Comparison of ENCODE assay signal across 23 cellular contexts in the genomic region with DNA sequence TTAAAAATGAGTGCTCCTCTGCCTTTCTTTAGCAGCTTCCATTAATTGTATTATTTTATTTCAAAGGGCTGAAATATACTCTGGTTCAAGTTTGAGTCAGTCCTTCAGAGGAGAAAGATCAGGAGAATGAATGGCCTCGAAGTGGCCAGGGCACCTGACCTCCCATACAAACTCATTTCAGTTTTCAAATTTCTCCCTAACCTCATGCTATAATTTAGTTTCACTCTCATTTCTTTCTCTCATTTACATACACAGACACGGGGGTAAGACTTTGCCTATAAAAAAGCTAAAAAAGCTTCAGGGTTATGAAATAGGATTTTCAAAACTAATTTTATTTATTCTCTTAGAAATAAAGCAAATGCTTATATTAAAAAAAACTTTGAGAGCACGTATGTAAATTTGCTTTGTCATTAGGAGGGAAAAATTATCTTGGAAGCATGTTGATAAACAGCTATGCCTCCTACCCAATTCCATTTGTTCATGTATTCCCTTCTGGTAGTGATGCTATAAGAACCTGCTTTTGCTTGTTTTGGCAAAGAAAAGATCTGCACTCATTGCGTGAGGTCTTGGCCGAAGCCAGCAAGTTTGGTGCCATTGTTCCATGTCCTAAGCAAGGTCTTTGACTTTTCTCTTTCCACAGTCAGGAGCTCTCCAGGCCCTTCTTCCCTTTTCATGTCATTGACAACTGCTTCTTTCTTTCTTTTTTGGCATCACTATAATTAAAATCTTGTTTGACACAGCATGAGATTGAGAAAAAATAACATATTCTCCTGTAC.
DNase-seq lines count a peak whose midpoint lies in the region; ATAC-seq, FAIRE-seq and TF ChIP-seq lines count a peak whose summit lies in the region.
"Had no signal": no experiment of that assay in that cellular context is flagged by ENCODE, and none has a peak within 500 bp of the region (broad histone marks: within the 10 kb centered on the region; RNA-seq: fewer than 3 reads in every experiment).

No MANE protein-coding gene starts in this region.

- TF ChIP-seq CTCF in liver (IDR thresholded peaks at IDR 0.05; ENCODE audit: low read depth, low read length, missing input control) = no peak
- TF ChIP-seq CTCF in HepG2 (CRISPR knock-in tag; IDR thresholded peaks at IDR 0.05) = no peak
- TF ChIP-seq CTCF in testis (IDR thresholded peaks at IDR 0.05) = no peak

- in situ Hi-C loops in HepG2 (cut with HindIII; ENCODE audit: extremely low pct_ligation_motif_present, low pct_unique_long_range_greater_than_20kb) = no loop called here

- TF ChIP-seq RAD21 in liver (IDR thresholded peaks at IDR 0.05) (no peak), HepG2 (CRISPR knock-in tag; IDR thresholded peaks at IDR 0.05) (no peak)

- no peak overlapping the region for H3K9ac ChIP-seq in liver (ENCODE audit: low read depth in 1 of 2, low read length in 2 of 2)
- H3K9ac ChIP-seq in HepG2 (ENCODE audit: insufficient read depth, low read depth, low read length) = no peak overlapping the region

- H3K4me3 Mint-ChIP-seq in CD4-positive, alpha-beta memory T cell = no peak overlapping the region
- H3K4me3 Mint-ChIP-seq: CD4-positive, CD25-positive, alpha-beta regulatory T cell; HFFc6; T-helper 1 cell treated with Interleukin-12 subunit alpha and Interleukin-12 subunit beta and Interleukin-4 antibody, amounts not matched to agents 30 μg/mL and 1 μg/mL, for 36 hours had no signal

- H3K27ac ChIP-seq in liver (ENCODE audit: low read depth in 1 of 2, low read length in 2 of 2) = no peak overlapping the region
- no peak overlapping the region for H3K27ac ChIP-seq in HepG2 (ENCODE audit: extremely low read length, insufficient read depth, low read length)
- H3K27ac ChIP-seq in testis = peak overlapping the region in 1 of 2 donors; percentile 34
- no peak overlapping the region for H3K27ac ChIP-seq in CD4-positive, alpha-beta memory T cell (ENCODE audit: low read depth, low read length)
- H3K27ac ChIP-seq: 22Rv1, SJCRH30 had no signal

- H3K4me1 Mint-ChIP-seq in CD4-positive, alpha-beta memory T cell = no peaks in the 10 kb centered on the region
- H3K4me1 Mint-ChIP-seq: CD4-positive, CD25-positive, alpha-beta regulatory T cell had no signal

- peaks cover 0 to 4% of the 10 kb centered on the region in 2 donors for H3K27me3 Mint-ChIP-seq in CD4-positive, alpha-beta memory T cell
- H3K27me3 Mint-ChIP-seq: CD4-positive, CD25-positive, alpha-beta regulatory T cell had no signal

- no TSS peak for BruUV-seq in HepG2 (replicated peaks; lab: Mats Ljungman, UMichigan)

- no peak overlapping the region for H3K27ac Mint-ChIP-seq in CD4-positive, alpha-beta memory T cell
- H3K27ac Mint-ChIP-seq: CD4-positive, CD25-positive, alpha-beta regulatory T cell; HFFc6; T-helper 1 cell treated with Interleukin-12 subunit alpha and Interleukin-12 subunit beta and Interleukin-4 antibody, amounts not matched to agents 30 μg/mL and 1 μg/mL, for 36 hours had no signal

- peaks cover 0 to 2% (median 0%) of the 10 kb centered on the region in 8 donors for H3K9me3 Mint-ChIP-seq in CD4-positive, alpha-beta memory T cell
- H3K9me3 Mint-ChIP-seq: HFFc6; T-helper 1 cell treated with Interleukin-12 subunit alpha and Interleukin-12 subunit beta and Interleukin-4 antibody, amounts not matched to agents 30 μg/mL and 1 μg/mL, for 36 hours had no signal

- CTCF ChIA-PET in HepG2 (lab: Yijun Ruan, JAX; ENCODE audit: low intra/inter-chr PET ratio, low total read pairs) = no interaction called here
- CTCF ChIA-PET in CD4-positive, alpha-beta memory T cell (lab: Charles Lee; ENCODE audit: partially characterized antibody) = no interaction called here

- H4K20me1 ChIP-seq in HepG2 (ENCODE audit: insufficient read depth, low read length) = no peaks in the 10 kb centered on the region

- no peak overlapping the region for H2AFZ ChIP-seq in HepG2 (ENCODE audit: low read length)

- TF ChIP-seq POLR2A in HepG2 (IDR thresholded peaks at IDR 0.05; ENCODE audit: insufficient read depth in 1 of 2, low read depth in 2 of 2, low read length in 2 of 2) (no peak), testis (IDR thresholded peaks at IDR 0.05) (no peak)

- H3K79me2 ChIP-seq in HepG2 (ENCODE audit: insufficient read depth, low read length) = no peaks in the 10 kb centered on the region

- no peak overlapping the region for H3K4me2 ChIP-seq in HepG2 (ENCODE audit: low read depth, low read length)

- ATAC-seq in HepG2 = no peak
- peak; percentile 71 for ATAC-seq in HG03354 (IDR thresholded peaks at IDR 0.05; ENCODE audit: poor library complexity, severe bottlenecking, unreplicated experiment)
- no peak for ATAC-seq in GM19035 (IDR thresholded peaks at IDR 0.05; ENCODE audit: unreplicated experiment)
- no peak for ATAC-seq in sciatic nerve
- ATAC-seq: Panc1 had no signal

- WGBS in liver = 41% methylated on average over 5 of the region's 5 CpGs
- whole genome bisulfite sequencing in HepG2 (ENCODE audit: low lambda C conversion rate) = 34% methylated on average over 5 of the region's 5 CpGs
- WGBS in testis, 2 donors = 58 to 60% methylated on average over 5 of the region's 5 CpGs

- H3K36me3 ChIP-seq in liver (ENCODE audit: control insufficient read depth in 4 of 4, insufficient read depth in 3 of 4, low read depth in 1 of 4, low read length in 3 of 4) (no peaks in the 10 kb centered on the region), HepG2 (replicated peaks in 1 of 2; ENCODE audit: control insufficient read depth in 1 of 2, insufficient read depth in 2 of 2, low read length in 2 of 2) (no peaks in the 10 kb centered on the region), testis (ENCODE audit: low read depth, missing control alignments) (no peaks in the 10 kb centered on the region)
- no peaks in the 10 kb centered on the region for H3K36me3 ChIP-seq in CD4-positive, alpha-beta memory T cell (ENCODE audit: insufficient read depth, low read length)
- H3K36me3 ChIP-seq: BE2C, SJCRH30 had no signal

- FAIRE-seq in HepG2 (lab: Jason Lieb, UNC) = no peak

- no peak for DNase-seq in HepG2 (ENCODE audit: low spot score)
- DNase-seq in OCI-M1 (lab: John Stamatoyannopoulos, UW) = peak; percentile 6
- peak; percentile 31 for DNase-seq in testis
- no peak for DNase-seq in CD4-positive, alpha-beta memory T cell
- no peak for DNase-seq in sciatic nerve (ENCODE audit: low spot score)
- DNase-seq: BE2C; Caco-2; CD4-positive, CD25-positive, alpha-beta regulatory T cell; GDM1; H7; HFFc6; KBM-7; NCI-H1436; NCI-H1930; NCI-H345; NCI-H524 treated with DMSO at 0.1 percent for 48 hours; SJCRH30 had no signal

- H3K4me1 ChIP-seq in liver (ENCODE audit: control insufficient read depth in 4 of 4, insufficient read depth in 4 of 4, low read length in 3 of 4) (peaks cover 3 to 16% (median 14%) of the 10 kb centered on the region in 4 donors), HepG2 (ENCODE audit: insufficient read depth, low read length) (peaks cover 13% of the 10 kb centered on the region), testis (no peaks in the 10 kb centered on the region)
- no peaks in the 10 kb centered on the region for H3K4me1 ChIP-seq in CD4-positive, alpha-beta memory T cell (ENCODE audit: insufficient read depth, low read length)
- H3K4me1 ChIP-seq: Caco-2, SJCRH30 had no signal

- no peaks in the 10 kb centered on the region for H3K36me3 Mint-ChIP-seq in CD4-positive, alpha-beta memory T cell
- H3K36me3 Mint-ChIP-seq: CD4-positive, CD25-positive, alpha-beta regulatory T cell had no signal

- TF ChIP-seq EP300 in HepG2 (IDR thresholded peaks at IDR 0.05; ENCODE audit: low read depth in 2 of 2, low read length in 2 of 2) (no peak), HepG2 (CRISPR knock-in tag; IDR thresholded peaks at IDR 0.05; ENCODE audit: borderline replicate concordance) (no peak)

- intact Hi-C loops in HepG2 (cut with micrococcal nuclease; ENCODE audit: unreplicated experiment) = no loop called here
- intact Hi-C loops in testis (cut with DNase I; ENCODE audit: low total_unique reads) = no loop called here
- intact Hi-C loops in CD4-positive, alpha-beta memory T cell (cut with micrococcal nuclease) = no loop called here
- intact Hi-C loops in sciatic nerve (cut with DNase I) = no loop called here

- POLR2A ChIA-PET in HepG2 (lab: Yijun Ruan, JAX) = no interaction called here
- POLR2A ChIA-PET in CD4-positive, alpha-beta memory T cell (lab: Charles Lee; ENCODE audit: partially characterized antibody) = no interaction called here

- H3K27me3 ChIP-seq in liver (ENCODE audit: control insufficient read depth in 4 of 4, insufficient read depth in 4 of 4, low read length in 3 of 4) (no peaks in the 10 kb centered on the region), HepG2 (ENCODE audit: control insufficient read depth in 1 of 2, insufficient read depth in 2 of 2, low read length in 2 of 2) (peaks cover 0 to 3% of the 10 kb centered on the region in 2 experiments; a peak in 1 of 5 replicates), testis (no peaks in the 10 kb centered on the region)
- H3K27me3 ChIP-seq in CD4-positive, alpha-beta memory T cell (ENCODE audit: insufficient read depth, low read length) = no peaks in the 10 kb centered on the region
- H3K27me3 ChIP-seq: BE2C, SJCRH30 had no signal

- H3K4me3 ChIP-seq in liver (ENCODE audit: low read depth in 1 of 3, low read length in 3 of 3) (no peak overlapping the region), HepG2 (replicated peaks in 1 of 3; ENCODE audit: insufficient read depth in 1 of 3, low read depth in 2 of 3, low read length in 3 of 3) (no peak overlapping the region), testis (no peak overlapping the region)
- H3K4me3 ChIP-seq in CD4-positive, alpha-beta memory T cell (ENCODE audit: low read length in 2 of 2) = no peak overlapping the region
- H3K4me3 ChIP-seq: SJCRH30 had no signal

- H3K9me3 ChIP-seq in liver (ENCODE audit: control insufficient read depth in 4 of 4, low read length in 3 of 4) (no peaks in the 10 kb centered on the region), HepG2 (ENCODE audit: low read length) (no peaks in the 10 kb centered on the region), testis (no peaks in the 10 kb centered on the region)
- no peaks in the 10 kb centered on the region for H3K9me3 ChIP-seq in CD4-positive, alpha-beta memory T cell (ENCODE audit: control insufficient read depth in 1 of 2, low read length in 2 of 2)
- H3K9me3 ChIP-seq: BE2C, Caco-2, SJCRH30 had no signal

TF ChIP-seq in HepG2, 621 proteins besides CTCF, POLR2A, EP300 and RAD21 (continues in another document):
- TF ChIP-seq YEATS4 (CRISPR knock-in tag; IDR thresholded peaks at IDR 0.05; ENCODE audit: borderline replicate concordance) (no peak), GATAD1 (CRISPR knock-in tag; IDR thresholded peaks at IDR 0.05) (no peak), ARHGAP35 (CRISPR knock-in tag; IDR thresholded peaks at IDR 0.05; ENCODE audit: borderline replicate concordance) (no peak), ZNF558 (CRISPR knock-in tag; IDR thresholded peaks at IDR 0.05; ENCODE audit: borderline replicate concordance) (no peak)

Comparison
In these comparisons a context has a peak if more than half of its experiments do, and no peak if none do; other contexts are left out.
1. DNase-seq: peak in OCI-M1 (single experiment) and testis (single experiment); none in HepG2 (single experiment), CD4-positive, alpha-beta memory T cell (0 of 5) and sciatic nerve (single experiment).